Comparison of ENCODE assay signal across 1 cellular context in the genomic region with DNA sequence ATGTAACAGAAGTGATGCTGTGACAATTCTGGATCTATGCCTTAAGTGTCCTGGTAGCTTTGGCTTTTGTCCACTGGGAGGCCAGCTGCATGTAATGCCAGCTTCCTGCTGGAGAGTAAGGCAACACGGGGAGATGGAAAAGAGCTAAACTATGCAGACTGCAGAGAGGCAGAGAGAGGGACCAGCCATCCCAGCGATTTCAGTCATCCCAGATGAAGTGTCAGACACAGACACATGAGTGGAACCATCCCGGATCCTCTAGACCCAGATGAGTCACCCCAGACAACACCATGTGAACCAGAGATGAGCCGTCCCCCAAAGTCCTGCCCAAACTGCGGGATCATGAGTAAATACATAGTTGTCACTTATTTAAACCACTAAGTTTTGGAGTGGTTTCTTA.
TF ChIP-seq lines count a peak whose summit lies in the region.

No MANE protein-coding gene starts in this region.

TF ChIP-seq in WTC11, 78 proteins besides CTCF, POLR2A, EP300 and RAD21 (continued from another document):
- TF ChIP-seq ZNF232 (CRISPR knock-in tag; IDR thresholded peaks at IDR 0.05): no peak
- TF ChIP-seq, protein P1, sequence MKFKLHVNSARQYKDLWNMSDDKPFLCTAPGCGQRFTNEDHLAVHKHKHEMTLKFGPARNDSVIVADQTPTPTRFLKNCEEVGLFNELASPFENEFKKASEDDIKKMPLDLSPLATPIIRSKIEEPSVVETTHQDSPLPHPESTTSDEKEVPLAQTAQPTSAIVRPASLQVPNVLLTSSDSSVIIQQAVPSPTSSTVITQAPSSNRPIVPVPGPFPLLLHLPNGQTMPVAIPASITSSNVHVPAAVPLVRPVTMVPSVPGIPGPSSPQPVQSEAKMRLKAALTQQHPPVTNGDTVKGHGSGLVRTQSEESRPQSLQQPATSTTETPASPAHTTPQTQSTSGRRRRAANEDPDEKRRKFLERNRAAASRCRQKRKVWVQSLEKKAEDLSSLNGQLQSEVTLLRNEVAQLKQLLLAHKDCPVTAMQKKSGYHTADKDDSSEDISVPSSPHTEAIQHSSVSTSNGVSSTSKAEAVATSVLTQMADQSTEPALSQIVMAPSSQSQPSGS (CRISPR knock-in tag; IDR thresholded peaks at IDR 0.05; ENCODE audit: borderline replicate concordance, low read depth): no peak
- TF ChIP-seq, protein P2, sequence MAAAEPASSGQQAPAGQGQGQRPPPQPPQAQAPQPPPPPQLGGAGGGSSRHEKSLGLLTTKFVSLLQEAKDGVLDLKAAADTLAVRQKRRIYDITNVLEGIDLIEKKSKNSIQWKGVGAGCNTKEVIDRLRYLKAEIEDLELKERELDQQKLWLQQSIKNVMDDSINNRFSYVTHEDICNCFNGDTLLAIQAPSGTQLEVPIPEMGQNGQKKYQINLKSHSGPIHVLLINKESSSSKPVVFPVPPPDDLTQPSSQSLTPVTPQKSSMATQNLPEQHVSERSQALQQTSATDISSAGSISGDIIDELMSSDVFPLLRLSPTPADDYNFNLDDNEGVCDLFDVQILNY (CRISPR knock-in tag; IDR thresholded peaks at IDR 0.05): no peak
- TF ChIP-seq FOXK1 (CRISPR knock-in tag; IDR thresholded peaks at IDR 0.05): no peak
- no peak for TF ChIP-seq MXD4 (CRISPR knock-in tag; IDR thresholded peaks at IDR 0.05; ENCODE audit: borderline replicate concordance)
- TF ChIP-seq, protein P3, sequence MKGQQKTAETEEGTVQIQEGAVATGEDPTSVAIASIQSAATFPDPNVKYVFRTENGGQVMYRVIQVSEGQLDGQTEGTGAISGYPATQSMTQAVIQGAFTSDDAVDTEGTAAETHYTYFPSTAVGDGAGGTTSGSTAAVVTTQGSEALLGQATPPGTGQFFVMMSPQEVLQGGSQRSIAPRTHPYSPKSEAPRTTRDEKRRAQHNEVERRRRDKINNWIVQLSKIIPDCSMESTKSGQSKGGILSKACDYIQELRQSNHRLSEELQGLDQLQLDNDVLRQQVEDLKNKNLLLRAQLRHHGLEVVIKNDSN (CRISPR knock-in tag; IDR thresholded peaks at IDR 0.05): no peak
- TF ChIP-seq, protein P4, sequence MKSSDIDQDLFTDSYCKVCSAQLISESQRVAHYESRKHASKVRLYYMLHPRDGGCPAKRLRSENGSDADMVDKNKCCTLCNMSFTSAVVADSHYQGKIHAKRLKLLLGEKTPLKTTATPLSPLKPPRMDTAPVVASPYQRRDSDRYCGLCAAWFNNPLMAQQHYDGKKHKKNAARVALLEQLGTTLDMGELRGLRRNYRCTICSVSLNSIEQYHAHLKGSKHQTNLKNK (CRISPR knock-in tag; IDR thresholded peaks at IDR 0.05): no peak
- TF ChIP-seq ZNF263 (CRISPR knock-in tag; IDR thresholded peaks at IDR 0.05; ENCODE audit: low read depth): no peak
- TF ChIP-seq, protein P5, sequence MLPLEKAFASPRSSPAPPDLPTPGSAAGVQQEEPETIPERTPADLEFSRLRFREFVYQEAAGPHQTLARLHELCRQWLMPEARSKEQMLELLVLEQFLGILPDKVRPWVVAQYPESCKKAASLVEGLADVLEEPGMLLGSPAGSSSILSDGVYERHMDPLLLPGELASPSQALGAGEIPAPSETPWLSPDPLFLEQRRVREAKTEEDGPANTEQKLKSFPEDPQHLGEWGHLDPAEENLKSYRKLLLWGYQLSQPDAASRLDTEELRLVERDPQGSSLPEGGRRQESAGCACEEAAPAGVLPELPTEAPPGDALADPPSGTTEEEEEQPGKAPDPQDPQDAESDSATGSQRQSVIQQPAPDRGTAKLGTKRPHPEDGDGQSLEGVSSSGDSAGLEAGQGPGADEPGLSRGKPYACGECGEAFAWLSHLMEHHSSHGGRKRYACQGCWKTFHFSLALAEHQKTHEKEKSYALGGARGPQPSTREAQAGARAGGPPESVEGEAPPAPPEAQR (CRISPR knock-in tag; IDR thresholded peaks at IDR 0.05): no peak
- TF ChIP-seq TEAD4 (CRISPR knock-in tag; IDR thresholded peaks at IDR 0.05): no peak
- TF ChIP-seq, protein P6, sequence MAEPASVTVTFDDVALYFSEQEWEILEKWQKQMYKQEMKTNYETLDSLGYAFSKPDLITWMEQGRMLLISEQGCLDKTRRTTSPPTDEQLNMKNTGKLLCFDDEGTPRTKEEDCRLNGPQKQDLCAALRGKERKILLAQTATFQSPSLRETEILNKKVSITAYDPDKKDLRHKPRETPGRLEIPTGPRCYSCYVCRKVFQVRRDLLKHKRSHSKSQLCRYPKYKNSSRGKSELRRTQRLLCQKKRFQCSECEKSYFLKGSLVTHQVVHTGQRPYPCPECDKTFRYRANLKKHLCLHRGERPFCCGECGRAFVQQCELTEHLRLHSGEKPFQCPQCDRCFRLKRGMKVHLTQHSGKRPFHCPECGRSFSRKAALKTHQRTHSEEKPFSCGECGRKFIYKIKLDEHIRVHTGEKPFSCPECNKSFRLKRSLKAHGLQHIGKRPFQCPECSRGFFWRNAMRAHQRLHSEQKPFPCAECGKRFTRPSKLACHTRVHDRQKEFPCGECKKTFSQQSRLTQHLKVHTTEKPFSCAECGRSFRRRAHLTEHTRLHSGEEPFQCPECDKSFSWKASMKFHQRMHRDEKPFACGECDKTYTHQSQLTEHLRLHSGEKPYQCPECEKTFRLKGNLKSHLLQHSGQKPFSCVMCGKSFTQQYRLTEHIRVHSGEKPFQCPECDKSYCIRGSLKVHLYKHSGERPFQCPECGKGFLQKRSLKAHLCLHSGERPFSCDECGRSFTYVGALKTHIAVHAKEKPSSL (CRISPR knock-in tag; conservative IDR thresholded peaks at IDR 0.05): no peak
- no peak for TF ChIP-seq ZNF138 (CRISPR knock-in tag; conservative IDR thresholded peaks at IDR 0.05)
- no peak for TF ChIP-seq NFATC4 (CRISPR knock-in tag; IDR thresholded peaks at IDR 0.05)
